Comparison of ENCODE assay signal across 7 cellular contexts in the genomic region with DNA sequence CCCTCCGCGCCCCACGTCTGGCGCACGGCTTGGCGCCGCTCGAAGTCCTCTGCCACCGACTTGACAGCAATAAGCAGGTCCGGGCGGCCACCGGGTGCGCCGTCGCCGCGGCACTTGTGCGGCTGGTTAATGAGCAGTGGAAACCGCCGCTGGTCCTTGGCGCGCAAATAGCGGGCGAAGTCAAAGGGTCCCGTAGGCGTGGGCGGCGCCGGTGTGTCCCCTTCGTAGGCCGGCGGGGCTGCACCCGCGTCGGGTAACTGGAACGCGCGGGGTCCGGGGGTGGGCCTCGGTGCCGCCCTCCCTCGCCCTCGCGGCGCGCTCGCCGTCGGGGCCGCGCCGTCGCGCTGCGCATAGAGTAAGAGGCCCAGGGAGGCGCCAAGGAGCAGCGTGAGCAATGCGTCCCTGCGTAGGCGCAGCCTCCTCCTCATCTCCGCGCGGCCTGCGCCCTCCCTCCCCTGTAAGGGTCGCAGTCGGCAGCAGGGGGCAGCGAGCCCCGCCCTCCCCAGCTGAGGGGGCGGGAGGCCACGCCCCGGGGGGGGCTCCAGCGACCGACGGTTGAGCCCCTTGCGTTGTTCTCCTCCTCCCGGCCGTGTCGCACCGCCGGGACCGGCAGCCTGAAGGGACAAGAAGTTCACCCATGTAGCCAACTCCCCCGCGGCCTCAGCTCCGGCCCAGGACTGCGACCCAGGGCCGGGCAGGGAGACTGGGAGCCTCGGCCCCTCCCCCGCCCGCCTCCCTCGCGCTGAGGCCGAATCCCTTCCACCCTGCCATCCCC. TPM values are rescaled to one million over a fixed set of nuclear protein-coding genes. Genes with fewer than 3 reads are reported as not detected.
DNase-seq lines count a peak whose midpoint lies in the region; ATAC-seq and TF ChIP-seq lines count a peak whose summit lies in the region.

No MANE protein-coding gene starts in this region.

- TF ChIP-seq CTCF in thoracic aorta (IDR thresholded peaks at IDR 0.05) = no peak

- H3K27ac ChIP-seq in ectodermal cell (ENCODE audit: insufficient read depth, low read depth, low read length, poor library complexity, severe bottlenecking) (no peak overlapping the region), mesendoderm (ENCODE audit: low read depth, low read length) (no peak overlapping the region), thoracic aorta (peak overlapping the region; percentile 94 to 95)

- H3K23ac ChIP-seq in mesendoderm (ENCODE audit: low read length) = no peak overlapping the region

- peak overlapping the region; percentile 44 for H3K4me3 ChIP-seq in ectodermal cell (ENCODE audit: insufficient read depth, low read depth, low read length)
- peak overlapping the region; percentile 63 for H3K4me3 ChIP-seq in mesendoderm (ENCODE audit: low read length)
- peak overlapping the region; percentile 96 for H3K4me3 ChIP-seq in thoracic aorta

- peak overlapping the region; percentile 10 for H2BK120ac ChIP-seq in mesendoderm (ENCODE audit: low read depth, low read length)

- peak overlapping the region; percentile 61 for H3K4me2 ChIP-seq in mesendoderm (ENCODE audit: low read length)

- WGBS in ectodermal cell, 2 experiments = 5% methylated on average over 92 of the region's 92 CpGs
- WGBS in mesendoderm (ENCODE audit: extremely low coverage, insufficient coverage, low lambda C conversion rate) = no CpG with 5 or more reads among the region's 92 CpGs

- H3K9me3 ChIP-seq in ectodermal cell (ENCODE audit: control insufficient read depth, low read length) (no peaks in the 10 kb centered on the region), thoracic aorta (no peaks in the 10 kb centered on the region)

- no peaks in the 10 kb centered on the region for H3K79me2 ChIP-seq in mesendoderm (ENCODE audit: control insufficient read depth, insufficient read depth, low read length)

- H2BK5ac ChIP-seq in mesendoderm (ENCODE audit: low read length) = no peak overlapping the region

- peak overlapping the region; percentile 86 for H3K9ac ChIP-seq in mesendoderm (ENCODE audit: low read length)

- peak overlapping the region; percentile 96 for H3K56ac ChIP-seq in mesendoderm (ENCODE audit: low read length)

- peak; percentile 40 for ATAC-seq in GM18511 (IDR thresholded peaks at IDR 0.05; ENCODE audit: unreplicated experiment)
- peak; percentile 29 for ATAC-seq in HG02870 (IDR thresholded peaks at IDR 0.05; ENCODE audit: unreplicated experiment)
- no peak for ATAC-seq in thoracic aorta (ENCODE audit: insufficient number of reproducible peaks, low FRiP score, low read depth)

- peaks cover 21% of the 10 kb centered on the region for H3K36me3 ChIP-seq in ectodermal cell (ENCODE audit: control insufficient read depth, insufficient read depth, low read length)
- H3K36me3 ChIP-seq in mesendoderm (ENCODE audit: control insufficient read depth, insufficient read depth, low read length) = peaks cover 3% of the 10 kb centered on the region
- peaks cover 10% of the 10 kb centered on the region for H3K36me3 ChIP-seq in thoracic aorta

- H3K27me3 ChIP-seq in ectodermal cell (ENCODE audit: control insufficient read depth, insufficient read depth, low read length, poor library complexity, severe bottlenecking) = peaks cover 62% of the 10 kb centered on the region
- peaks cover 18% of the 10 kb centered on the region for H3K27me3 ChIP-seq in mesendoderm (ENCODE audit: insufficient read depth, low read length, poor library complexity)
- no peaks in the 10 kb centered on the region for H3K27me3 ChIP-seq in thoracic aorta (replicated peaks; ENCODE audit: insufficient read depth)

- no peak overlapping the region for H2BK15ac ChIP-seq in mesendoderm (replicated peaks; ENCODE audit: low read depth)

- H3K18ac ChIP-seq in mesendoderm (ENCODE audit: low read length) = peak overlapping the region; percentile 83

- peak overlapping the region; percentile 45 for H3K4ac ChIP-seq in mesendoderm (ENCODE audit: low read depth, low read length)

- no peaks in the 10 kb centered on the region for H3K79me1 ChIP-seq in mesendoderm (ENCODE audit: low read length)

- H4K8ac ChIP-seq in mesendoderm (ENCODE audit: low read depth, low read length) = no peak overlapping the region

- H3K4me1 ChIP-seq in ectodermal cell (ENCODE audit: control insufficient read depth, insufficient read depth, low read length) = no peaks in the 10 kb centered on the region
- no peaks in the 10 kb centered on the region for H3K4me1 ChIP-seq in mesendoderm (ENCODE audit: control insufficient read depth, low read depth, low read length)
- H3K4me1 ChIP-seq in thoracic aorta (ENCODE audit: control insufficient read depth in 1 of 2, low read depth in 2 of 2) = peaks cover 5 to 15% of the 10 kb centered on the region in 2 donors

- peak; percentile 29 for DNase-seq in SW480 (ENCODE audit: low spot score)
- peak; percentile 89 for DNase-seq in mesendoderm
- no peak for DNase-seq in thoracic aorta (ENCODE audit: low spot score)
- no peak for DNase-seq in SIG-M5 (lab: John Stamatoyannopoulos, UW)

- no peak overlapping the region for H2AK5ac ChIP-seq in mesendoderm (ENCODE audit: low read length)

- no peak overlapping the region for H4K5ac ChIP-seq in mesendoderm (ENCODE audit: low read length)

RNA-seq across cellular contexts. Expression of a gene that starts 0.6 kb away (rescaled TPM):
- polyA plus RNA-seq in ectodermal cell (2013, experiment 1 of 4) = 2.8 TPM
- 4.2 TPM for polyA plus RNA-seq in ectodermal cell (2013, experiment 2 of 4)
- polyA plus RNA-seq in ectodermal cell (2013, experiment 3 of 4) = 4.0 TPM
- polyA plus RNA-seq in ectodermal cell (2013, experiment 4 of 4) = 4.7 TPM
- polyA plus RNA-seq in mesendoderm (2013, experiment 1 of 2) = 2.2 TPM
- polyA plus RNA-seq in mesendoderm (2013, experiment 2 of 2) = 2.0 TPM
- 10 to 100 TPM; 33.5 to 59.6 TPM for total RNA-seq in thoracic aorta

RNA-seq across cellular contexts. Expression of a gene that starts 9.5 kb away (rescaled TPM):
- 0.37 TPM for polyA plus RNA-seq in ectodermal cell (2013, experiment 1 of 4)
- 0.52 TPM for polyA plus RNA-seq in ectodermal cell (2013, experiment 2 of 4)
- 0.69 TPM for polyA plus RNA-seq in ectodermal cell (2013, experiment 3 of 4)
- 0.65 TPM for polyA plus RNA-seq in ectodermal cell (2013, experiment 4 of 4)
- polyA plus RNA-seq in mesendoderm (2013, experiment 1 of 2) = 0.15 TPM
- polyA plus RNA-seq in mesendoderm (2013, experiment 2 of 2) = 0.08 TPM
- total RNA-seq in thoracic aorta = 10 to 100 TPM; 18.4 to 52.1 TPM

RNA-seq across cellular contexts. Expression of a gene that starts 9.5 kb away (rescaled TPM):
- 0.70 TPM for polyA plus RNA-seq in ectodermal cell (2013, experiment 1 of 4)
- polyA plus RNA-seq in ectodermal cell (2013, experiment 2 of 4) = 0.21 TPM
- not detected for polyA plus RNA-seq in ectodermal cell (2013, experiment 3 of 4)
- polyA plus RNA-seq in ectodermal cell (2013, experiment 4 of 4) = 0.20 TPM
- polyA plus RNA-seq in mesendoderm (2013, experiment 1 of 2) = 0.08 TPM
- 0.06 TPM for polyA plus RNA-seq in mesendoderm (2013, experiment 2 of 2)
- total RNA-seq in thoracic aorta = 10 to 100 TPM; 25.6 to 40.2 TPM

RNA-seq across cellular contexts. Expression of a gene that starts 14.3 kb away (rescaled TPM):
- polyA plus RNA-seq in ectodermal cell (2013, experiment 1 of 4) = not detected
- not detected for polyA plus RNA-seq in ectodermal cell (2013, experiment 2 of 4)
- polyA plus RNA-seq in ectodermal cell (2013, experiment 3 of 4) = 1.6 TPM
- 0.53 TPM for polyA plus RNA-seq in ectodermal cell (2013, experiment 4 of 4)
- not detected for polyA plus RNA-seq in mesendoderm (2013, experiment 1 of 2)
- polyA plus RNA-seq in mesendoderm (2013, experiment 2 of 2) = not detected
- total RNA-seq in thoracic aorta = 10 to 100 TPM; 44.1 to 87.5 TPM

RNA-seq across cellular contexts. Expression of a gene that starts 20.1 kb away (rescaled TPM):
- 13.2 TPM for polyA plus RNA-seq in ectodermal cell (2013, experiment 1 of 4)
- 8.1 TPM for polyA plus RNA-seq in ectodermal cell (2013, experiment 2 of 4)
- 7.0 TPM for polyA plus RNA-seq in ectodermal cell (2013, experiment 3 of 4)
- polyA plus RNA-seq in ectodermal cell (2013, experiment 4 of 4) = 7.3 TPM
- 1.3 TPM for polyA plus RNA-seq in mesendoderm (2013, experiment 1 of 2)
- polyA plus RNA-seq in mesendoderm (2013, experiment 2 of 2) = 1.1 TPM
- 10 to 100 TPM; 43.5 to 80.8 TPM for total RNA-seq in thoracic aorta

Comparison
In these comparisons a context has a peak if more than half of its experiments do, and no peak if none do; other contexts are left out.
1. DNase-seq: peak in SW480 (single experiment) and mesendoderm (single experiment); none in thoracic aorta (single experiment) and SIG-M5 (single experiment).
2. H3K27ac ChIP-seq: peak in thoracic aorta (2 of 2); none in ectodermal cell (single experiment) and mesendoderm (single experiment).
3. H3K4me3 ChIP-seq: peak in every context shown above with its lines; median percentile 96 in thoracic aorta; 63 in mesendoderm; 44 in ectodermal cell.